ENCODE assay signal across 8 cellular contexts in genomic region chr18:80108739-80109675, GRCh38. TPM values are rescaled to one million over a fixed set of nuclear protein-coding genes. Genes with fewer than 3 reads are reported as not detected.
DNase-seq lines count a peak whose midpoint lies in the region; ATAC-seq and TF ChIP-seq lines count a peak whose summit lies in the region.

A gene with protein sequence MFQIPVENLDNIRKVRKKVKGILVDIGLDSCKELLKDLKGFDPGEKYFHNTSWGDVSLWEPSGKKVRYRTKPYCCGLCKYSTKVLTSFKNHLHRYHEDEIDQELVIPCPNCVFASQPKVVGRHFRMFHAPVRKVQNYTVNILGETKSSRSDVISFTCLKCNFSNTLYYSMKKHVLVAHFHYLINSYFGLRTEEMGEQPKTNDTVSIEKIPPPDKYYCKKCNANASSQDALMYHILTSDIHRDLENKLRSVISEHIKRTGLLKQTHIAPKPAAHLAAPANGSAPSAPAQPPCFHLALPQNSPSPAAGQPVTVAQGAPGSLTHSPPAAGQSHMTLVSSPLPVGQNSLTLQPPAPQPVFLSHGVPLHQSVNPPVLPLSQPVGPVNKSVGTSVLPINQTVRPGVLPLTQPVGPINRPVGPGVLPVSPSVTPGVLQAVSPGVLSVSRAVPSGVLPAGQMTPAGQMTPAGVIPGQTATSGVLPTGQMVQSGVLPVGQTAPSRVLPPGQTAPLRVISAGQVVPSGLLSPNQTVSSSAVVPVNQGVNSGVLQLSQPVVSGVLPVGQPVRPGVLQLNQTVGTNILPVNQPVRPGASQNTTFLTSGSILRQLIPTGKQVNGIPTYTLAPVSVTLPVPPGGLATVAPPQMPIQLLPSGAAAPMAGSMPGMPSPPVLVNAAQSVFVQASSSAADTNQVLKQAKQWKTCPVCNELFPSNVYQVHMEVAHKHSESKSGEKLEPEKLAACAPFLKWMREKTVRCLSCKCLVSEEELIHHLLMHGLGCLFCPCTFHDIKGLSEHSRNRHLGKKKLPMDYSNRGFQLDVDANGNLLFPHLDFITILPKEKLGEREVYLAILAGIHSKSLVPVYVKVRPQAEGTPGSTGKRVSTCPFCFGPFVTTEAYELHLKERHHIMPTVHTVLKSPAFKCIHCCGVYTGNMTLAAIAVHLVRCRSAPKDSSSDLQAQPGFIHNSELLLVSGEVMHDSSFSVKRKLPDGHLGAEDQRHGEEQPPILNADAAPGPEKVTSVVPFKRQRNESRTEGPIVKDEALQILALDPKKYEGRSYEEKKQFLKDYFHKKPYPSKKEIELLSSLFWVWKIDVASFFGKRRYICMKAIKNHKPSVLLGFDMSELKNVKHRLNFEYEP (plus strand): TSS chr18:80109262. CDS start chr18:80117543, 8,281 bp downstream.

- H3K27me3 ChIP-seq in PC-9 (ENCODE audit: insufficient read depth, low read depth): no peaks in the 10 kb centered on the region
- no peaks in the 10 kb centered on the region for H3K27me3 ChIP-seq in esophagus muscularis mucosa
- no peaks in the 10 kb centered on the region for H3K27me3 ChIP-seq in muscle layer of duodenum (ENCODE audit: low read depth, low read length)

- ATAC-seq in GM21526 (IDR thresholded peaks at IDR 0.05; ENCODE audit: low FRiP score, unreplicated experiment): peak; percentile 63

- no peak for TF ChIP-seq EP300 in esophagus muscularis mucosa (IDR thresholded peaks at IDR 0.05)

- H3K9me3 ChIP-seq in PC-9 (ENCODE audit: insufficient read depth, low read depth): no peaks in the 10 kb centered on the region
- H3K9me3 ChIP-seq in esophagus muscularis mucosa: no peaks in the 10 kb centered on the region
- no peaks in the 10 kb centered on the region for H3K9me3 ChIP-seq in muscle layer of duodenum (ENCODE audit: control insufficient read depth in 1 of 2, low read length in 2 of 2)

- POLR2A ChIA-PET in PC-9 (lab: Charles Lee; ENCODE audit: unreplicated experiment): interaction anchor here (1.3 kb wide), 1 partner anchor 75 kb away, joined by 7 read pairs; no protein-coding TSS in a partner anchor

- H3K9me2 ChIP-seq in PC-9 (ENCODE audit: insufficient read depth): no peaks in the 10 kb centered on the region

- H3K4me3 ChIP-seq in PC-9 (peak within 1 kb of the TSS; percentile 81), esophagus muscularis mucosa (peak within 1 kb of the TSS; percentile 68 to 89 (median 80)), muscle layer of duodenum (ENCODE audit: low read depth in 1 of 2, low read length in 2 of 2) (peak within 1 kb of the TSS; percentile 62 to 73)

- H3K4me2 ChIP-seq in PC-9: peak within 1 kb of the TSS; percentile 93

- H3K4me1 ChIP-seq in PC-9 (replicated peaks; ENCODE audit: insufficient read depth) (peaks cover 12% of the 10 kb centered on the region), esophagus muscularis mucosa (peaks cover 13 to 60% (median 38%) of the 10 kb centered on the region in 4 donors), muscle layer of duodenum (ENCODE audit: control insufficient read depth in 1 of 2, insufficient read depth in 2 of 2, low read length in 2 of 2) (peaks cover 6 to 9% of the 10 kb centered on the region in 2 donors)

- peaks cover 4% of the 10 kb centered on the region; the same call in 1 of the 2 replicates for H3K36me3 ChIP-seq in PC-9 (ENCODE audit: low read depth)
- H3K36me3 ChIP-seq in esophagus muscularis mucosa: no peaks in the 10 kb centered on the region
- H3K36me3 ChIP-seq in muscle layer of duodenum (ENCODE audit: control insufficient read depth in 1 of 2, insufficient read depth in 2 of 2, low read length in 2 of 2): no peaks in the 10 kb centered on the region

- peak within 1 kb of the TSS; percentile 69 for H2AFZ ChIP-seq in PC-9

- CTCF ChIA-PET in PC-9 (lab: Charles Lee): no interaction called here

- peaks cover 42% of the 10 kb centered on the region for H3K79me2 ChIP-seq in PC-9 (ENCODE audit: low read depth)

- intact Hi-C loops in PC-9 (cut with micrococcal nuclease; ENCODE audit: unreplicated experiment): loop anchor here (1.0 kb wide), 1 partner anchor 75 kb away; the partner anchor contains the start of gene RBFA
- intact Hi-C loops in esophagus muscularis mucosa (cut with DNase I): loop anchor here (5.0 kb wide), 1 partner anchor 72 kb away; no protein-coding TSS in a partner anchor

- TF ChIP-seq POLR2A in esophagus muscularis mucosa (IDR thresholded peaks at IDR 0.05; ENCODE audit: low read depth): peak; percentile 10

- no peak for TF ChIP-seq CTCF in PC-9 (conservative IDR thresholded peaks at IDR 0.05)
- TF ChIP-seq CTCF in esophagus muscularis mucosa (IDR thresholded peaks at IDR 0.05): no peak

- DNase-seq in DMS 273 treated with DMSO at 0.1 percent for 48 hours (lab: John Stamatoyannopoulos, UW) (peak; percentile 82), HuH-7.5 (ENCODE audit: low spot score) (peak; percentile 73), PC-9 (peak; percentile 81 to 92), esophagus muscularis mucosa (ENCODE audit: extremely low spot score) (peak; percentile 97)
- DNase-seq in activated T-cell treated with anti-CD3 and anti-CD28 coated beads, Interleukin-2, amount 50 U/mL, for 1 hour: peak; percentile 85
- peak; percentile 68 to 84 for DNase-seq in stimulated activated CD8-positive, alpha-beta memory T cell treated with anti-CD3 and anti-CD28 coated beads, Interleukin-7, amount 100 ng/mL, for 4 hours (ENCODE audit: low read depth in 2 of 2)

- peaks cover 8% of the 10 kb centered on the region; the same call in 1 of the 2 replicates for H3F3A ChIP-seq in PC-9 (ENCODE audit: insufficient read depth, low read depth)

- H3K27ac ChIP-seq in PC-9 (peak within 1 kb of the TSS; percentile 74), esophagus muscularis mucosa (replicated peaks in 1 of 4) (peak within 1 kb of the TSS; percentile 93 to 96 (median 95)), muscle layer of duodenum (ENCODE audit: low read length) (peak within 1 kb of the TSS; percentile 82)

- TSS peak; percentile 23 for BruUV-seq in PC-9 (replicated peaks; lab: Mats Ljungman, UMichigan)

- peaks cover 30% of the 10 kb centered on the region for H4K20me1 ChIP-seq in PC-9 (ENCODE audit: insufficient read depth)

- WGBS in esophagus muscularis mucosa: 2% methylated on average over 48 of the region's 76 CpGs

RNA-seq across cellular contexts. Expression of the gene that starts here (rescaled TPM):
- total RNA-seq in PC-9 (2021) (12.6 and 13.8 TPM in 2 replicates), esophagus muscularis mucosa (10 to 100 TPM; 17.1 to 18.9 (median 17.3) TPM)

Comparison
In these comparisons a context has a peak if more than half of its experiments do, and no peak if none do; other contexts are left out.
1. Peak in every context shown above with its lines: DNase-seq, ATAC-seq, H3K4me3 ChIP-seq and H3K27ac ChIP-seq.